7 cellular contexts compared by ENCODE assay signal in the genomic region with DNA sequence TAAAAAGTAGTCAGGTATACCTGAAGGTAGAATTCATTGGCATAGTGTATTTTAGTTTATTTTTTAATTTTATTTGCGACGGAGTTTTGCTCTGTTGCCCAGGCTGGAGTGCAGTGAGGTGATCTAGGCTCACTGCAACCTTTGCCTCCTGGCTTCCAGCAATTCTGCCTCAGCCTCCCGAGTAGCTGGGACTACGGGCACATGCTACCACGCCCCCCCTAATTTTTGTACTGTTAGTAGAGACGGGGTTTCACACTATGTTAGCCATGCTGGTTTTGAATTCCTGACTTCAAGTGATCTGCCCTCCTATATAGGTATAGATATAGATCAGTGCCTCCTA.
DNase-seq lines count a peak whose midpoint lies in the region; TF ChIP-seq lines count a peak whose summit lies in the region.

No MANE protein-coding gene starts in this region.

- no peak for TF ChIP-seq CTCF in osteocyte (IDR thresholded peaks at IDR 0.05)

- H3K9ac ChIP-seq in duodenal mucosa (ENCODE audit: low read depth in 1 of 2, low read length in 2 of 2) (peak overlapping the region in 1 of 2 donors; percentile 91), trophoblast cell (ENCODE audit: low read length) (no peak overlapping the region)

- no peak overlapping the region for H3K18ac ChIP-seq in trophoblast cell (ENCODE audit: low read length)

- H3K36me3 ChIP-seq in duodenal mucosa (ENCODE audit: control insufficient read depth in 1 of 2, insufficient read depth in 2 of 2, low read length in 2 of 2) (no peaks in the 10 kb centered on the region), trophoblast cell (ENCODE audit: control insufficient read depth in 1 of 2, insufficient read depth in 2 of 2, low read length in 2 of 2) (no peaks in the 10 kb centered on the region)

- H2BK12ac ChIP-seq in trophoblast cell (ENCODE audit: low read length): no peak overlapping the region

- H3K27me3 Mint-ChIP-seq in osteocyte (ENCODE audit: unreplicated experiment): no peaks in the 10 kb centered on the region

- H3K23ac ChIP-seq in trophoblast cell (ENCODE audit: low read length): no peak overlapping the region

- no peak overlapping the region for H2AK5ac ChIP-seq in trophoblast cell (ENCODE audit: low read length)

- H3K9me3 ChIP-seq in duodenal mucosa (ENCODE audit: control insufficient read depth in 1 of 2, low read length in 2 of 2) (no peaks in the 10 kb centered on the region), trophoblast cell (ENCODE audit: insufficient read depth, low read depth, low read length) (no peaks in the 10 kb centered on the region)

- WGBS in trophoblast cell (ENCODE audit: extremely low coverage, insufficient coverage, insufficient read length): no CpG with 5 or more reads among the region's 6 CpGs

- no peak overlapping the region for H3K27ac Mint-ChIP-seq in osteocyte (ENCODE audit: unreplicated experiment)

- H3K4ac ChIP-seq in trophoblast cell (ENCODE audit: low read depth, low read length): peak overlapping the region; percentile 66

- DNase-seq in MV-4-11 (lab: John Stamatoyannopoulos, UW) (peak; percentile 28), trophoblast cell (no peak), NCI-H524 treated with DMSO at 0.1 percent for 48 hours (lab: John Stamatoyannopoulos, UW) (no peak), GM03348 (ENCODE audit: low spot score) (no peak), osteocyte (ENCODE audit: extremely low spot score, unreplicated experiment) (no peak)

- H3K27me3 ChIP-seq in duodenal mucosa (ENCODE audit: control insufficient read depth in 1 of 2, insufficient read depth in 2 of 2, low read length in 2 of 2) (no peaks in the 10 kb centered on the region), trophoblast cell (ENCODE audit: insufficient read depth, low read length) (no peaks in the 10 kb centered on the region)

- H3K27ac ChIP-seq in duodenal mucosa (ENCODE audit: low read depth, low read length): no peak overlapping the region
- no peak overlapping the region for H3K27ac ChIP-seq in trophoblast cell (ENCODE audit: low read depth, low read length)

- peaks cover 40% of the 10 kb centered on the region for H3K4me1 Mint-ChIP-seq in osteocyte (ENCODE audit: unreplicated experiment)

- H4K12ac ChIP-seq in trophoblast cell (ENCODE audit: low read depth, low read length): no peak overlapping the region

- H3K4me2 ChIP-seq in trophoblast cell (ENCODE audit: low read length): peak overlapping the region; percentile 38

- H2BK120ac ChIP-seq in trophoblast cell (ENCODE audit: insufficient read depth, low read length, poor library complexity): no peak overlapping the region

- H2AFZ ChIP-seq in trophoblast cell (ENCODE audit: insufficient read depth, low read length, poor library complexity): no peak overlapping the region

- peak overlapping the region; percentile 50 for H4K8ac ChIP-seq in trophoblast cell (ENCODE audit: low read depth, low read length)

- H3K4me3 Mint-ChIP-seq in osteocyte (ENCODE audit: unreplicated experiment): no peak overlapping the region

- H3K36me3 Mint-ChIP-seq in osteocyte (ENCODE audit: unreplicated experiment): no peaks in the 10 kb centered on the region

- peaks cover 6% of the 10 kb centered on the region for H3K79me2 ChIP-seq in trophoblast cell (ENCODE audit: control insufficient read depth, insufficient read depth, low read length, poor library complexity)

- H2BK5ac ChIP-seq in trophoblast cell (ENCODE audit: low read depth, low read length, poor library complexity): peak overlapping the region; percentile 60

- peaks cover 12% of the 10 kb centered on the region for H3K79me1 ChIP-seq in trophoblast cell (ENCODE audit: low read length)

- no peak overlapping the region for H4K91ac ChIP-seq in trophoblast cell (ENCODE audit: low read depth, low read length)

- H3K4me3 ChIP-seq in GM08714 (ENCODE audit: low read length): peak overlapping the region; percentile 99
- peak overlapping the region; percentile 83 to 88 for H3K4me3 ChIP-seq in duodenal mucosa (ENCODE audit: low read depth in 1 of 2, low read length in 2 of 2)
- H3K4me3 ChIP-seq in trophoblast cell (ENCODE audit: low read depth, low read length): no peak overlapping the region

- peak overlapping the region; percentile 27 for H3K14ac ChIP-seq in trophoblast cell (ENCODE audit: low read length)

- no peaks in the 10 kb centered on the region for H3K9me3 Mint-ChIP-seq in osteocyte (ENCODE audit: unreplicated experiment)

- H3K4me1 ChIP-seq in duodenal mucosa (ENCODE audit: control insufficient read depth in 1 of 2, insufficient read depth in 2 of 2, low read length in 2 of 2): peaks cover 0 to 12% of the 10 kb centered on the region in 2 donors
- H3K4me1 ChIP-seq in trophoblast cell (ENCODE audit: control insufficient read depth in 1 of 2, insufficient read depth in 2 of 2, low read length in 2 of 2): peaks cover 0 to 2% of the 10 kb centered on the region in 2 experiments
